In genomic region chr17:82282239-82283207, GRCh38 we compare ENCODE assay signal across 18 cellular contexts. TPM values are rescaled to one million over a fixed set of nuclear protein-coding genes. Genes with fewer than 3 reads are reported as not detected.
A peak's percentile ranks its signal among the peaks of the same experiment; 100 is the strongest.
DNase-seq lines count a peak whose midpoint lies in the region; ATAC-seq, FAIRE-seq and TF ChIP-seq lines count a peak whose summit lies in the region.
"Had no signal": no experiment of that assay in that cellular context is flagged by ENCODE, and none has a peak within 500 bp of the region (broad histone marks: within the 10 kb centered on the region; RNA-seq: fewer than 3 reads in every experiment).

No MANE protein-coding gene starts in this region.

- H2BK120ac ChIP-seq in mesenchymal stem cell (ENCODE audit: low read depth, low read length): peak overlapping the region; percentile 11

- H2BK5ac ChIP-seq in mesenchymal stem cell (ENCODE audit: low read depth, low read length, poor library complexity, severe bottlenecking): no peak overlapping the region

- TSS peak; percentile 86 for BruUV-seq in MCF 10A (replicated peaks; lab: Mats Ljungman, UMichigan)

- no peak for DNase-seq in activated CD4-positive, alpha-beta T cell treated with anti-CD3 and anti-CD28 coated beads for 36 hours
- DNase-seq in activated CD4-positive, alpha-beta T cell treated with anti-CD3 and anti-CD28 coated beads, Interleukin-2, amount 50 U/mL, for 48 hours: no peak
- DNase-seq in MCF 10A (ENCODE audit: unreplicated experiment) (no peak), mesenchymal stem cell (no peak), urothelium cell line (ENCODE audit: low spot score) (peak; percentile 55), GDM1 (lab: John Stamatoyannopoulos, UW) (no peak)
- DNase-seq in effector CD8-positive, alpha-beta T cell (lab: John Stamatoyannopoulos, UW): no peak
- DNase-seq: anterior cingulate cortex; CD8-positive, alpha-beta memory T cell; NCI-H2029 treated with DMSO at 0.1 percent for 48 hours; T-helper 17 cell had no signal

- no peaks in the 10 kb centered on the region for H3K9me3 Mint-ChIP-seq in activated CD4-positive, alpha-beta T cell treated with anti-CD3 and anti-CD28 coated beads for 36 hours (ENCODE audit: low read depth)
- no peaks in the 10 kb centered on the region for H3K9me3 Mint-ChIP-seq in MCF 10A (ENCODE audit: unreplicated experiment)
- H3K9me3 Mint-ChIP-seq: activated T-cell treated with anti-CD3 and anti-CD28 coated beads, Interleukin-2, amount 50 U/mL, for 4 hours; CD8-positive, alpha-beta memory T cell had no signal

- H2BK12ac ChIP-seq in mesenchymal stem cell (ENCODE audit: low read length in 2 of 2): peak overlapping the region in 1 of 2 experiments; percentile 26

- H3K4me1 Mint-ChIP-seq in activated CD4-positive, alpha-beta T cell treated with anti-CD3 and anti-CD28 coated beads for 36 hours: peaks cover 36% of the 10 kb centered on the region
- peaks cover 32% of the 10 kb centered on the region for H3K4me1 Mint-ChIP-seq in MCF 10A (ENCODE audit: insufficient read depth, unreplicated experiment)

- CTCF ChIA-PET in activated CD4-positive, alpha-beta T cell treated with anti-CD3 and anti-CD28 coated beads for 36 hours (lab: Charles Lee): interaction anchor here (1.0 to 1.7 kb wide), 6 partner anchors 10 to 71 kb away, joined by 3 to 7 read pairs (median 4); no protein-coding TSS in a partner anchor
- CTCF ChIA-PET in MCF 10A (lab: Yijun Ruan, JAX): interaction anchor here (1.2 to 1.3 kb wide), 2 partner anchors 47 to 76 kb away, joined by 3 to 5 read pairs; no protein-coding TSS in a partner anchor

- TF ChIP-seq POLR2A in gastroesophageal sphincter (IDR thresholded peaks at IDR 0.05): no peak

- H3K9me3 ChIP-seq in mesenchymal stem cell (ENCODE audit: control insufficient read depth, low read length) (no peaks in the 10 kb centered on the region), gastroesophageal sphincter (no peaks in the 10 kb centered on the region)

- peak; percentile 66 for FAIRE-seq in urothelium cell line (lab: Jason Lieb, UNC)
- FAIRE-seq: GM12892 had no signal

- POLR2A ChIA-PET in activated CD4-positive, alpha-beta T cell treated with anti-CD3 and anti-CD28 coated beads for 36 hours (lab: Charles Lee): interaction anchor here (0.7 to 2.0 kb wide), 8 partner anchors 9 to 35 kb away, joined by 3 to 12 read pairs (median 4); partner anchors contain the start of genes CD7 and CSNK1D
- POLR2A ChIA-PET in MCF 10A (lab: Yijun Ruan, JAX): interaction anchor here (0.6 to 5.3 kb wide), 14 partner anchors 9 to 365 kb away, joined by 3 to 50 read pairs (median 4); partner anchors contain the start of genes CENPX, CSNK1D, LRRC45 and SECTM1

- H3K36me3 Mint-ChIP-seq in activated CD4-positive, alpha-beta T cell treated with anti-CD3 and anti-CD28 coated beads for 36 hours (ENCODE audit: low read depth): no peaks in the 10 kb centered on the region
- no peaks in the 10 kb centered on the region for H3K36me3 Mint-ChIP-seq in MCF 10A (ENCODE audit: insufficient read depth, unreplicated experiment)
- H3K36me3 Mint-ChIP-seq: CD8-positive, alpha-beta memory T cell; mesothelial cell of epicardium had no signal

- peak overlapping the region; percentile 53 for H4K8ac ChIP-seq in mesenchymal stem cell (ENCODE audit: low read length)

- no peaks in the 10 kb centered on the region for H3K27me3 Mint-ChIP-seq in activated CD4-positive, alpha-beta T cell treated with anti-CD3 and anti-CD28 coated beads for 36 hours
- H3K27me3 Mint-ChIP-seq in MCF 10A (ENCODE audit: insufficient read depth, unreplicated experiment): no peaks in the 10 kb centered on the region
- H3K27me3 Mint-ChIP-seq: CD8-positive, alpha-beta memory T cell; T-helper 17 cell had no signal

- peak overlapping the region; percentile 66 for H4K91ac ChIP-seq in mesenchymal stem cell (ENCODE audit: low read length)

- no peak overlapping the region for H3K27ac ChIP-seq in mesenchymal stem cell (ENCODE audit: low read length, poor library complexity, severe bottlenecking)
- no peak overlapping the region for H3K27ac ChIP-seq in gastroesophageal sphincter
- H3K27ac ChIP-seq: 22Rv1 had no signal

- no peak overlapping the region for H3K4me2 ChIP-seq in mesenchymal stem cell (ENCODE audit: low read length, poor library complexity, severe bottlenecking)

- intact Hi-C loops in activated CD4-positive, alpha-beta T cell treated with anti-CD3 and anti-CD28 coated beads for 36 hours (cut with DNase I, micrococcal nuclease): no loop called here
- intact Hi-C loops in MCF 10A (cut with micrococcal nuclease): no loop called here

- H3K4me3 Mint-ChIP-seq in activated CD4-positive, alpha-beta T cell treated with anti-CD3 and anti-CD28 coated beads for 36 hours: no peak overlapping the region
- H3K4me3 Mint-ChIP-seq in MCF 10A (ENCODE audit: unreplicated experiment): no peak overlapping the region
- H3K4me3 Mint-ChIP-seq: activated T-cell treated with anti-CD3 and anti-CD28 coated beads, Interleukin-2, amount 50 U/mL, for 4 hours; mesothelial cell of epicardium; T-helper 17 cell had no signal

- 89% methylated on average over 24 of the region's 25 CpGs for WGBS in mesenchymal stem cell
- 40% methylated on average over 4 of the region's 25 CpGs; no CpG with 5 or more reads in 1 of the 2 donors for WGBS in gastroesophageal sphincter (ENCODE audit: low coverage in 1 of 2), 2 donors

- H3K18ac ChIP-seq in mesenchymal stem cell (ENCODE audit: low read depth in 1 of 2, low read length in 2 of 2): no peak overlapping the region

- no peak overlapping the region for H2AFZ ChIP-seq in mesenchymal stem cell (ENCODE audit: low read depth, low read length)

- TF ChIP-seq CTCF in MCF 10A (IDR thresholded peaks at IDR 0.05; ENCODE audit: unreplicated experiment) (no peak), gastroesophageal sphincter (IDR thresholded peaks at IDR 0.05) (no peak)

- H3K23ac ChIP-seq in mesenchymal stem cell (ENCODE audit: low read length in 2 of 2): no peak overlapping the region

- H3K36me3 ChIP-seq in mesenchymal stem cell (ENCODE audit: control insufficient read depth in 1 of 2, insufficient read depth in 2 of 2, low read depth in 1 of 2, low read length in 2 of 2) (peaks cover 5 to 6% of the 10 kb centered on the region in 2 experiments), gastroesophageal sphincter (peaks cover 0 to 14% of the 10 kb centered on the region in 2 donors)

- H3K4ac ChIP-seq in mesenchymal stem cell (ENCODE audit: low read depth in 1 of 2, low read length in 2 of 2): no peak overlapping the region

- peak overlapping the region; percentile 24 for H2AK5ac ChIP-seq in mesenchymal stem cell (ENCODE audit: low read length, severe bottlenecking)

- H3K27ac Mint-ChIP-seq in activated CD4-positive, alpha-beta T cell treated with anti-CD3 and anti-CD28 coated beads for 36 hours: no peak overlapping the region
- H3K27ac Mint-ChIP-seq in MCF 10A (ENCODE audit: low read depth, unreplicated experiment): no peak overlapping the region
- H3K27ac Mint-ChIP-seq: mesothelial cell of epicardium had no signal

- no peaks in the 10 kb centered on the region for H3K79me1 ChIP-seq in mesenchymal stem cell (replicated peaks; ENCODE audit: low read length, poor library complexity, severe bottlenecking)

- peak overlapping the region; percentile 38 for H3K9ac ChIP-seq in mesenchymal stem cell (ENCODE audit: low read length)

- no peak for TF ChIP-seq EP300 in gastroesophageal sphincter (IDR thresholded peaks at IDR 0.05)

- peak overlapping the region; percentile 34 for H2BK15ac ChIP-seq in mesenchymal stem cell (ENCODE audit: low read depth, poor library complexity, severe bottlenecking)

- H3K4me1 ChIP-seq in mesenchymal stem cell (ENCODE audit: control insufficient read depth, insufficient read depth, low read depth, low read length) (peaks cover 32% of the 10 kb centered on the region), gastroesophageal sphincter (peaks cover 0 to 14% (median 1%) of the 10 kb centered on the region in 3 donors)

- peak; percentile 6 for ATAC-seq in activated CD4-positive, alpha-beta T cell treated with anti-CD3 and anti-CD28 coated beads for 36 hours
- ATAC-seq in gastroesophageal sphincter: no peak

- peak overlapping the region in 1 of 2 experiments; percentile 58 for H3K14ac ChIP-seq in mesenchymal stem cell (ENCODE audit: low read length in 2 of 2)

- H3K27me3 ChIP-seq in mesenchymal stem cell (ENCODE audit: control insufficient read depth in 1 of 2, insufficient read depth in 1 of 2, low read length in 2 of 2) (no peaks in the 10 kb centered on the region), gastroesophageal sphincter (no peaks in the 10 kb centered on the region)

- H3K4me3 ChIP-seq in mesenchymal stem cell (ENCODE audit: insufficient read depth in 1 of 2, low read depth in 1 of 2, low read length in 2 of 2): no peak overlapping the region
- no peak overlapping the region for H3K4me3 ChIP-seq in gastroesophageal sphincter

RNA-seq across cellular contexts. Expression of gene CSNK1D, which starts 9.0 kb away (rescaled TPM):
- 100 to 1,000 TPM; 118 to 182 TPM for total RNA-seq in activated CD4-positive, alpha-beta T cell treated with anti-CD3 and anti-CD28 coated beads for 36 hours
- total RNA-seq in MCF 10A (2022): 191 and 193 TPM in 2 replicates
- 100 TPM for polyA plus RNA-seq in mesenchymal stem cell (2013, experiment 1 of 2)
- polyA plus RNA-seq in mesenchymal stem cell (2013, experiment 2 of 2): 98.8 TPM
- 10 to 100 TPM; 23.4 to 92.1 (median 72.4) TPM for total RNA-seq in gastroesophageal sphincter

RNA-seq across cellular contexts. Expression of gene CD7, which starts 34.9 kb away (rescaled TPM):
- 100 to 1,000 TPM; 614 to 725 TPM for total RNA-seq in activated CD4-positive, alpha-beta T cell treated with anti-CD3 and anti-CD28 coated beads for 36 hours
- total RNA-seq in MCF 10A (2022): 0.63 and 0.71 TPM in 2 replicates
- polyA plus RNA-seq in mesenchymal stem cell (2013, experiment 1 of 2): 0.03 TPM
- 0.12 TPM for polyA plus RNA-seq in mesenchymal stem cell (2013, experiment 2 of 2)
- 1 to 10 TPM in 1 of 4 donors, under 1 TPM in 2, not detected in 1; 0.58 to 1.7 (median 0.94) TPM for total RNA-seq in gastroesophageal sphincter
- total RNA-seq: dermis microvascular lymphatic vessel endothelial cell, RPMI7951 had no signal

RNA-seq across cellular contexts. Expression of gene SECTM1, which starts 51.0 kb away (rescaled TPM):
- 10 to 100 TPM in 1 of 2 experiments, 1 to 10 TPM in 1; 9.0 to 10.9 TPM for total RNA-seq in activated CD4-positive, alpha-beta T cell treated with anti-CD3 and anti-CD28 coated beads for 36 hours
- total RNA-seq in MCF 10A (2022) (7.5 and 13.4 TPM in 2 replicates), gastroesophageal sphincter (10 to 100 TPM in 3 of 4 donors, 1 to 10 TPM in 1; 6.1 to 22.3 (median 17.6) TPM)
- 3.1 TPM for polyA plus RNA-seq in mesenchymal stem cell (2013, experiment 1 of 2)
- 3.2 TPM for polyA plus RNA-seq in mesenchymal stem cell (2013, experiment 2 of 2)

RNA-seq across cellular contexts. Expression of gene SLC16A3, which starts 53.7 kb away (rescaled TPM):
- total RNA-seq in activated CD4-positive, alpha-beta T cell treated with anti-CD3 and anti-CD28 coated beads for 36 hours: 100 to 1,000 TPM in 1 of 2 experiments, 10 to 100 TPM in 1; 93.2 to 157 TPM
- total RNA-seq in MCF 10A (2022): 268 and 350 TPM in 2 replicates
- polyA plus RNA-seq in mesenchymal stem cell (2013, experiment 1 of 2): 217 TPM
- polyA plus RNA-seq in mesenchymal stem cell (2013, experiment 2 of 2): 200 TPM
- total RNA-seq in gastroesophageal sphincter: 10 to 100 TPM; 11.2 to 38.5 (median 22.1) TPM

Comparison
In these comparisons a context has a peak if more than half of its experiments do, and no peak if none do; other contexts are left out.
1. RNA of gene CD7, which starts 34.9 kb away (total RNA-seq): 614 to 725 TPM in activated CD4-positive, alpha-beta T cell treated with anti-CD3 and anti-CD28 coated beads for 36 hours; 0.58 to 1.7 TPM in gastroesophageal sphincter and 0.63 to 0.71 TPM in MCF 10A; every median in the first group is over 100 times any median in the second.